Comparison of ENCODE assay signal across 27 cellular contexts in genomic region chr2:187272255-187272654, GRCh38.
"Had no signal": no experiment of that assay in that cellular context is flagged by ENCODE, and none has a peak within 500 bp of the region (broad histone marks: within the 10 kb centered on the region; RNA-seq: fewer than 3 reads in every experiment).

No MANE protein-coding gene starts in this region.

- H3K4me3 ChIP-seq: adrenal gland, body of pancreas, colonic mucosa had no signal

- H3K4me1 ChIP-seq: adrenal gland, body of pancreas, colonic mucosa had no signal

- DNase-seq: activated B cell treated with CpG ODN at 0.5 μM for 24 hours; activated CD4-positive, alpha-beta memory T cell treated with anti-CD3 and anti-CD28 coated beads for 36 hours; activated CD4-positive, alpha-beta T cell treated with anti-CD3 and anti-CD28 coated beads for 48 hours; activated CD8-positive, alpha-beta memory T cell treated with anti-CD3 and anti-CD28 coated beads, Interleukin-2, amount 10 ng/mL, durations not matched to agents 7 days and 5 days; activated CD8-positive, alpha-beta memory T cell treated with anti-CD3 and anti-CD28 coated beads, Interleukin-2, amount 50 U/mL, for 4 hours; activated CD8-positive, alpha-beta T cell treated with anti-CD3 and anti-CD28 coated beads, Interleukin-2, amount 10 ng/mL, durations not matched to agents 7 days and 5 days; activated effector memory CD4-positive, alpha-beta T cell treated with anti-CD3 and anti-CD28 coated beads, Interleukin-2, amount 50 U/mL, for 16 hours; activated naive CD4-positive, alpha-beta T cell treated with anti-CD3 and anti-CD28 coated beads for 36 hours; activated naive CD8-positive, alpha-beta T cell treated with anti-CD3 and anti-CD28 coated beads for 36 hours; activated naive CD8-positive, alpha-beta T cell treated with anti-CD3 and anti-CD28 coated beads, Interleukin-2, amount 50 U/mL, for 24 hours; activated T-cell treated with anti-CD3 and anti-CD28 coated beads, Interleukin-2, amount 50 U/mL, for 1 hour; activated T-cell treated with anti-CD3 and anti-CD28 coated beads, Interleukin-2, amount 50 U/mL, for 48 hours; adrenal gland; amygdala; aorta; body of pancreas; caudate nucleus; colonic mucosa; effector CD8-positive, alpha-beta T cell; foreskin fibroblast; head of caudate nucleus; T-helper 17 cell; T1000; WERI-Rb-1 had no signal

- FAIRE-seq: frontal cortex had no signal

- H3K27ac ChIP-seq: adrenal gland, body of pancreas, colonic mucosa, WERI-Rb-1 had no signal

- H3K27me3 ChIP-seq: adrenal gland, body of pancreas, colonic mucosa had no signal

- H3K9me3 ChIP-seq: adrenal gland, body of pancreas, colonic mucosa had no signal

- H3K36me3 ChIP-seq: adrenal gland, colonic mucosa, WERI-Rb-1 had no signal

- ATAC-seq: activated CD4-positive, CD25-positive, alpha-beta regulatory T cell treated with anti-CD3 and anti-CD28 coated beads, Interleukin-2, amount 50 U/mL, for 24 hours; activated CD8-positive, alpha-beta memory T cell treated with anti-CD3 and anti-CD28 coated beads, Interleukin-2, amount 10 ng/mL, durations not matched to agents 7 days and 5 days; activated CD8-positive, alpha-beta T cell treated with anti-CD3 and anti-CD28 coated beads, Interleukin-2, amount 10 ng/mL, durations not matched to agents 7 days and 5 days; activated naive CD8-positive, alpha-beta T cell treated with anti-CD3 and anti-CD28 coated beads, Interleukin-2, amount 50 U/mL, for 24 hours; body of pancreas; esophagus mucosa; T-helper 17 cell had no signal
